Comparison of ENCODE assay signal across 8 cellular contexts in genomic region chr9:120985759-120986353, GRCh38. TPM values are rescaled to one million over a fixed set of nuclear protein-coding genes. Genes with fewer than 3 reads are reported as not detected.
A peak's percentile ranks its signal among the peaks of the same experiment; 100 is the strongest.
DNase-seq lines count a peak whose midpoint lies in the region; ATAC-seq, FAIRE-seq and TF ChIP-seq lines count a peak whose summit lies in the region.

No MANE protein-coding gene starts in this region.

- peak; percentile 89 for TF ChIP-seq CTCF in chondrocyte (IDR thresholded peaks at IDR 0.05)

- H3K36me3 Mint-ChIP-seq in chondrocyte (ENCODE audit: low read depth) = peaks cover 9% of the 10 kb centered on the region
- no peaks in the 10 kb centered on the region for H3K36me3 Mint-ChIP-seq in activated CD4-positive, alpha-beta memory T cell treated with anti-CD3 and anti-CD28 coated beads for 36 hours

- H3K27ac Mint-ChIP-seq in chondrocyte (ENCODE audit: unreplicated experiment) = no peak overlapping the region
- no peak overlapping the region for H3K27ac Mint-ChIP-seq in activated CD4-positive, alpha-beta memory T cell treated with anti-CD3 and anti-CD28 coated beads for 36 hours

- ATAC-seq in GM18909 (IDR thresholded peaks at IDR 0.05; ENCODE audit: poor library complexity, unreplicated experiment) (no peak), HG02610 (IDR thresholded peaks at IDR 0.05; ENCODE audit: unreplicated experiment) (no peak)

- POLR2A ChIA-PET in activated CD4-positive, alpha-beta memory T cell treated with anti-CD3 and anti-CD28 coated beads for 36 hours (lab: Charles Lee) = no interaction called here

- peaks cover 2% of the 10 kb centered on the region for H3K4me1 Mint-ChIP-seq in chondrocyte (ENCODE audit: low read depth)
- no peaks in the 10 kb centered on the region for H3K4me1 Mint-ChIP-seq in activated CD4-positive, alpha-beta memory T cell treated with anti-CD3 and anti-CD28 coated beads for 36 hours (ENCODE audit: low read depth)

- no peaks in the 10 kb centered on the region for H3K27me3 Mint-ChIP-seq in chondrocyte (ENCODE audit: low read depth)
- H3K27me3 Mint-ChIP-seq in activated CD4-positive, alpha-beta memory T cell treated with anti-CD3 and anti-CD28 coated beads for 36 hours = no peaks in the 10 kb centered on the region

- peak; percentile 100 for FAIRE-seq in H54 (lab: Jason Lieb, UNC)

- DNase-seq in AML-193 (lab: John Stamatoyannopoulos, UW) = peak; percentile 77 to 78
- peak; percentile 28 for DNase-seq in H54 (ENCODE audit: insufficient read length, low spot score)
- peak; percentile 71 for DNase-seq in NCI-H69 (lab: John Stamatoyannopoulos, UW)
- no peak for DNase-seq in chondrocyte (ENCODE audit: low spot score)
- peak; percentile 72 for DNase-seq in myocyte (ENCODE audit: low read depth)
- DNase-seq in activated CD4-positive, alpha-beta memory T cell treated with anti-CD3 and anti-CD28 coated beads for 36 hours = no peak

- no peak overlapping the region for H3K4me3 Mint-ChIP-seq in chondrocyte (ENCODE audit: unreplicated experiment)
- no peak overlapping the region for H3K4me3 Mint-ChIP-seq in activated CD4-positive, alpha-beta memory T cell treated with anti-CD3 and anti-CD28 coated beads for 36 hours

- H3K9me3 Mint-ChIP-seq in chondrocyte (ENCODE audit: low read depth) = no peaks in the 10 kb centered on the region
- H3K9me3 Mint-ChIP-seq in activated CD4-positive, alpha-beta memory T cell treated with anti-CD3 and anti-CD28 coated beads for 36 hours = no peaks in the 10 kb centered on the region

- TF ChIP-seq POLR2A in H54 (IDR thresholded peaks at IDR 0.05; ENCODE audit: low read depth, low read length) = no peak

- intact Hi-C loops in activated CD4-positive, alpha-beta memory T cell treated with anti-CD3 and anti-CD28 coated beads for 36 hours (cut with micrococcal nuclease) = loop anchor here (10.0 kb wide), 1 partner anchor 179 kb away; no protein-coding TSS in a partner anchor

- CTCF ChIA-PET in activated CD4-positive, alpha-beta memory T cell treated with anti-CD3 and anti-CD28 coated beads for 36 hours (lab: Charles Lee) = interaction anchor here (0.6 to 10.1 kb wide), 9 partner anchors 35 to 334 kb away, joined by 3 to 112 read pairs (median 4); no protein-coding TSS in a partner anchor

RNA-seq across cellular contexts. Expression of gene TRAF1, which starts 59.3 kb away (rescaled TPM):
- total RNA-seq in chondrocyte (10.0 to 11.3 TPM (median 10.8 TPM) in 3 replicates), myocyte (0.80 and 1.1 TPM in 2 replicates)
- 0.87 TPM for polyA plus RNA-seq in myocyte (2012)
- 100 to 1,000 TPM; 124 TPM for total RNA-seq in activated CD4-positive, alpha-beta memory T cell treated with anti-CD3 and anti-CD28 coated beads for 36 hours

Comparison
In these comparisons a context has a peak if more than half of its experiments do, and no peak if none do; other contexts are left out.
1. DNase-seq: peak in AML-193 (2 of 2), H54 (single experiment), NCI-H69 (single experiment) and myocyte (single experiment); none in chondrocyte (single experiment) and activated CD4-positive, alpha-beta memory T cell treated with anti-CD3 and anti-CD28 coated beads for 36 hours (single experiment).
2. RNA of gene TRAF1, which starts 59.3 kb away (total RNA-seq): 124 TPM in activated CD4-positive, alpha-beta memory T cell treated with anti-CD3 and anti-CD28 coated beads for 36 hours; 10.0 to 11.3 TPM in chondrocyte and 0.80 to 1.1 TPM in myocyte; every median in the first group is over 10 times any median in the second.